ENCODE assay signal across 17 cellular contexts in genomic region chr1:205445653-205445955, GRCh38. TPM values are rescaled to one million over a fixed set of nuclear protein-coding genes. Genes with fewer than 3 reads are reported as not detected.
DNase-seq lines count a peak whose midpoint lies in the region; ATAC-seq and TF ChIP-seq lines count a peak whose summit lies in the region.
"Had no signal": no experiment of that assay in that cellular context is flagged by ENCODE, and none has a peak within 500 bp of the region (broad histone marks: within the 10 kb centered on the region; RNA-seq: fewer than 3 reads in every experiment).

No MANE protein-coding gene starts in this region.

- peak overlapping the region; percentile 91 to 99 (median 95) for H3K27ac Mint-ChIP-seq in brain
- H3K27ac Mint-ChIP-seq: activated CD4-positive, alpha-beta T cell treated with anti-CD3 and anti-CD28 coated beads, Interleukin-2, amount 10 ng/mL, durations not matched to agents 24 days and 14 days had no signal

- H3K36me3 Mint-ChIP-seq in brain, result no peaks in the 10 kb centered on the region

- H3K27me3 ChIP-seq in HUES6 (ENCODE audit: control insufficient read depth, insufficient read depth, low read length) (peaks cover 2% of the 10 kb centered on the region; the same call in 1 of the 2 replicates), iPS-20b (ENCODE audit: insufficient read depth, low read length) (peaks cover 8% of the 10 kb centered on the region; the same call in 1 of the 2 replicates), sigmoid colon (peaks cover 0 to 12% (median 8%) of the 10 kb centered on the region in 3 donors)
- H3K27me3 ChIP-seq: right lobe of liver had no signal

- no peak for TF ChIP-seq EP300 in sigmoid colon (IDR thresholded peaks at IDR 0.05)

- DNase-seq in sigmoid colon (no peak), DMS 273 (lab: John Stamatoyannopoulos, UW; ENCODE audit: unreplicated experiment) (no peak), ureter (ENCODE audit: low spot score) (no peak)
- DNase-seq: activated CD4-positive, alpha-beta T cell treated with anti-CD3 and anti-CD28 coated beads, Interleukin-2, amount 10 ng/mL, durations not matched to agents 24 days and 14 days; activated CD8-positive, alpha-beta memory T cell treated with anti-CD3 and anti-CD28 coated beads, Interleukin-2, amount 50 U/mL, for 4 hours; KG1; right lobe of liver; stimulated activated CD4-positive, alpha-beta T cell treated with anti-CD3 and anti-CD28 coated beads, Interleukin-1b, Interleukin-23, amount 100 ng/mL, for 48 hours had no signal

- H3K27me3 Mint-ChIP-seq in brain, result peaks cover 2% of the 10 kb centered on the region

- TF ChIP-seq POLR2A in sigmoid colon (IDR thresholded peaks at IDR 0.05), result no peak

- no peaks in the 10 kb centered on the region for H3K9me3 ChIP-seq in HUES6 (ENCODE audit: control insufficient read depth, insufficient read depth, low read depth, low read length)
- H3K9me3 ChIP-seq in iPS-20b (ENCODE audit: insufficient read depth, low read depth, low read length), result no peaks in the 10 kb centered on the region
- H3K9me3 ChIP-seq in sigmoid colon, result no peaks in the 10 kb centered on the region
- H3K9me3 ChIP-seq: neutrophil, right lobe of liver had no signal

- intact Hi-C loops in sigmoid colon (cut with DNase I), result no loop called here

- H3K4me3 ChIP-seq in HUES6 (ENCODE audit: low read depth, low read length) (peak overlapping the region; percentile 42), iPS-20b (ENCODE audit: low read length) (peak overlapping the region; percentile 53), sigmoid colon (peak overlapping the region in 1 of 4 donors; percentile 56)
- H3K4me3 ChIP-seq: right lobe of liver had no signal

- peak overlapping the region; percentile 72 to 87 (median 75) for H3K4me3 Mint-ChIP-seq in brain
- H3K4me3 Mint-ChIP-seq: activated CD4-positive, alpha-beta T cell treated with anti-CD3 and anti-CD28 coated beads, Interleukin-2, amount 10 ng/mL, durations not matched to agents 24 days and 14 days had no signal

- peaks cover 0 to 2% (median 0%) of the 10 kb centered on the region in 5 experiments for H3K9me3 Mint-ChIP-seq in brain
- H3K9me3 Mint-ChIP-seq: activated CD4-positive, alpha-beta T cell treated with anti-CD3 and anti-CD28 coated beads, Interleukin-2, amount 10 ng/mL, durations not matched to agents 24 days and 14 days had no signal

- H3K9ac ChIP-seq in HUES6 (ENCODE audit: low read length) (peak overlapping the region; percentile 73), iPS-20b (ENCODE audit: low read depth, low read length) (peak overlapping the region; percentile 84)

- WGBS in sigmoid colon, 2 donors, result 89 to 90% methylated on average over 5 of the region's 5 CpGs

- TF ChIP-seq CTCF in brain (conservative IDR thresholded peaks at IDR 0.05) (no peak), sigmoid colon (IDR thresholded peaks at IDR 0.05) (no peak)

- no peaks in the 10 kb centered on the region for H3K36me3 ChIP-seq in HUES6 (ENCODE audit: control insufficient read depth, insufficient read depth, low read length)
- H3K36me3 ChIP-seq in iPS-20b (ENCODE audit: insufficient read depth, low read depth, low read length), result no peaks in the 10 kb centered on the region; the same call in 1 of the 2 replicates
- H3K36me3 ChIP-seq in sigmoid colon, result no peaks in the 10 kb centered on the region
- H3K36me3 ChIP-seq: neutrophil, right lobe of liver had no signal

- peaks cover 100% of the 10 kb centered on the region for H3K4me1 Mint-ChIP-seq in brain

- H3K4me1 ChIP-seq in HUES6 (ENCODE audit: control insufficient read depth, insufficient read depth, low read length) (peaks cover 90% of the 10 kb centered on the region), iPS-20b (ENCODE audit: insufficient read depth, low read length) (peaks cover 84% of the 10 kb centered on the region), sigmoid colon (peaks cover 0 to 22% (median 15%) of the 10 kb centered on the region in 4 donors)
- H3K4me1 ChIP-seq: right lobe of liver had no signal

- H3K27ac ChIP-seq in HUES6 (ENCODE audit: low read depth, low read length), result peak overlapping the region; percentile 92
- H3K27ac ChIP-seq in iPS-20b (ENCODE audit: low read length), result peak overlapping the region; percentile 96
- peak overlapping the region; percentile 46 to 73 (median 62) for H3K27ac ChIP-seq in sigmoid colon
- H3K27ac ChIP-seq: HL-60, neutrophil, right lobe of liver had no signal

- ATAC-seq in HG03095 (IDR thresholded peaks at IDR 0.05; ENCODE audit: unreplicated experiment) (no peak), HG03565 (IDR thresholded peaks at IDR 0.05; ENCODE audit: unreplicated experiment) (no peak)
- ATAC-seq: right lobe of liver had no signal

RNA-seq across cellular contexts. Expression of gene BLACAT1, which starts 10.2 kb away (rescaled TPM):
- polyA plus RNA-seq in brain (ENCODE audit: insufficient read depth, low read depth, low replicate concordance), result 0.10 TPM
- under 1 TPM in 1 of 4 donors, not detected in 3; 0.36 TPM for total RNA-seq in sigmoid colon
- under 1 TPM in 1 of 3 donors, not detected in 2; 0.51 TPM for polyA plus RNA-seq in sigmoid colon
- 0.16 TPM for total RNA-seq in ureter
- total RNA-seq: chondrocyte, lung microvascular endothelial cell had no signal

RNA-seq across cellular contexts. Expression of gene LEMD1, which starts 23.7 kb away (rescaled TPM):
- not detected for polyA plus RNA-seq in brain (ENCODE audit: insufficient read depth, low read depth, low replicate concordance)
- not detected for total RNA-seq in sigmoid colon
- under 1 TPM in 1 of 3 donors, not detected in 2; 0.34 TPM for polyA plus RNA-seq in sigmoid colon
- not detected for total RNA-seq in ureter
- total RNA-seq: chondrocyte, lung microvascular endothelial cell, right lobe of liver had no signal

RNA-seq across cellular contexts. Expression of gene CDK18, which starts 58.9 kb away (rescaled TPM):
- 73.1 TPM for polyA plus RNA-seq in brain (ENCODE audit: insufficient read depth, low read depth, low replicate concordance)
- total RNA-seq in sigmoid colon, result 10 to 100 TPM in 2 of 4 donors, 1 to 10 TPM in 2; 6.7 to 14.3 (median 11.4) TPM
- polyA plus RNA-seq in sigmoid colon, result 10 to 100 TPM; 10.8 to 26.8 (median 14.3) TPM
- total RNA-seq in ureter, result 28.6 TPM
